ENCODE assay signal across 9 cellular contexts in genomic region chr20:34907616-34908469, GRCh38. TPM values are rescaled to one million over a fixed set of nuclear protein-coding genes. Genes with fewer than 3 reads are reported as not detected.
A peak's percentile ranks its signal among the peaks of the same experiment; 100 is the strongest.
DNase-seq lines count a peak whose midpoint lies in the region; ATAC-seq and TF ChIP-seq lines count a peak whose summit lies in the region.
"Had no signal": no experiment of that assay in that cellular context is flagged by ENCODE, and none has a peak within 500 bp of the region (broad histone marks: within the 10 kb centered on the region; RNA-seq: fewer than 3 reads in every experiment).

No MANE protein-coding gene starts in this region.

- peaks cover 9% of the 10 kb centered on the region for H3K4me1 Mint-ChIP-seq in T-helper 17 cell

- H3K27ac Mint-ChIP-seq in T-helper 17 cell: no peak overlapping the region
- H3K27ac Mint-ChIP-seq: activated naive CD4-positive, alpha-beta T cell treated with anti-CD3 and anti-CD28 coated beads, Interleukin-2, amount 50 U/mL, for 24 hours had no signal

- no peak for TF ChIP-seq CTCF in AG09319 (IDR thresholded peaks at IDR 0.05; ENCODE audit: low read depth, low read length)
- no peak for TF ChIP-seq CTCF in WERI-Rb-1 (IDR thresholded peaks at IDR 0.05; ENCODE audit: low read depth, low read length)
- TF ChIP-seq CTCF in GM13977 (IDR thresholded peaks at IDR 0.05; ENCODE audit: extremely low read depth, insufficient read depth, missing control alignments): no peak

- in situ Hi-C loops in KBM-7 (cut with MboI; ENCODE audit: low pct_unique_long_range_greater_than_20kb, low sequenced_read_pairs): no loop called here
- in situ Hi-C loops in GM13977 (cut with MboI; ENCODE audit: low pct_unique_long_range_greater_than_20kb, low sequenced_read_pairs, unreplicated experiment): no loop called here

- H3K36me3 ChIP-seq in WERI-Rb-1: no peaks in the 10 kb centered on the region

- H3K4me3 ChIP-seq in WERI-Rb-1 (ENCODE audit: low read depth, low read length): no peak overlapping the region
- no peak overlapping the region for H3K4me3 ChIP-seq in skin epidermis

- intact Hi-C loops in cardiac septum (cut with DNase I): no loop called here

- peak; percentile 48 for DNase-seq in AG09319 (ENCODE audit: extremely low read depth, low read depth)
- DNase-seq in KBM-7: peak; percentile 56
- peak; percentile 27 for DNase-seq in WERI-Rb-1
- peak; percentile 80 for DNase-seq in cardiac septum (ENCODE audit: low spot score)
- DNase-seq in GM13977 (ENCODE audit: low spot score): no peak
- DNase-seq in T-helper 17 cell: no peak

- peaks cover 3% of the 10 kb centered on the region for H3K36me3 Mint-ChIP-seq in T-helper 17 cell (ENCODE audit: low read depth)

- H3K27me3 Mint-ChIP-seq in T-helper 17 cell: no peaks in the 10 kb centered on the region
- H3K27me3 Mint-ChIP-seq: activated naive CD4-positive, alpha-beta T cell treated with anti-CD3 and anti-CD28 coated beads, Interleukin-2, amount 50 U/mL, for 24 hours had no signal

- H3K27ac ChIP-seq in WERI-Rb-1: peak overlapping the region; percentile 45
- peak overlapping the region in 14 of 21 experiments; percentile 11 to 73 (median 42) for H3K27ac ChIP-seq in skin epidermis

- no peaks in the 10 kb centered on the region for H3K27me3 ChIP-seq in WERI-Rb-1 (ENCODE audit: insufficient read depth, low read depth, severe bottlenecking)

- H3K4me3 Mint-ChIP-seq in T-helper 17 cell: no peak overlapping the region
- H3K4me3 Mint-ChIP-seq: activated naive CD4-positive, alpha-beta T cell treated with anti-CD3 and anti-CD28 coated beads, Interleukin-2, amount 50 U/mL, for 24 hours had no signal

- H3K9me3 ChIP-seq in WERI-Rb-1 (ENCODE audit: severe bottlenecking) (no peaks in the 10 kb centered on the region), T-helper 17 cell (ENCODE audit: control insufficient read depth, low read length, poor library complexity, severe bottlenecking) (no peaks in the 10 kb centered on the region)

- ATAC-seq in HG03025 (IDR thresholded peaks at IDR 0.05; ENCODE audit: low FRiP score, unreplicated experiment) (no peak), T-helper 17 cell (no peak)

RNA-seq across cellular contexts. Expression of gene ACSS2, which starts 31.4 kb away (rescaled TPM):
- total RNA-seq in cardiac septum: 73.8 TPM
- total RNA-seq in T-helper 17 cell: 10 to 100 TPM; 15.0 to 15.6 TPM

RNA-seq across cellular contexts. Expression of gene GGT7, which starts 35.2 kb away (rescaled TPM):
- total RNA-seq in cardiac septum (20.1 TPM), T-helper 17 cell (10 to 100 TPM; 15.0 to 20.2 TPM)

RNA-seq across cellular contexts. Expression of gene GSS, which starts 47.8 kb away (rescaled TPM):
- total RNA-seq in cardiac septum: 27.5 TPM
- 10 to 100 TPM; 23.3 to 27.0 TPM for total RNA-seq in T-helper 17 cell

RNA-seq across cellular contexts. Expression of gene MYH7B, which starts 47.8 kb away (rescaled TPM):
- total RNA-seq in cardiac septum (238 TPM), T-helper 17 cell (under 1 TPM; 0.50 to 0.70 TPM)

Comparison
In these comparisons a context has a peak if more than half of its experiments do, and no peak if none do; other contexts are left out.
1. DNase-seq: peak in AG09319 (single experiment), KBM-7 (single experiment), WERI-Rb-1 (single experiment) and cardiac septum (single experiment); none in GM13977 (single experiment) and T-helper 17 cell (0 of 3).